ENCODE assay signal across 9 cellular contexts in the genomic region with DNA sequence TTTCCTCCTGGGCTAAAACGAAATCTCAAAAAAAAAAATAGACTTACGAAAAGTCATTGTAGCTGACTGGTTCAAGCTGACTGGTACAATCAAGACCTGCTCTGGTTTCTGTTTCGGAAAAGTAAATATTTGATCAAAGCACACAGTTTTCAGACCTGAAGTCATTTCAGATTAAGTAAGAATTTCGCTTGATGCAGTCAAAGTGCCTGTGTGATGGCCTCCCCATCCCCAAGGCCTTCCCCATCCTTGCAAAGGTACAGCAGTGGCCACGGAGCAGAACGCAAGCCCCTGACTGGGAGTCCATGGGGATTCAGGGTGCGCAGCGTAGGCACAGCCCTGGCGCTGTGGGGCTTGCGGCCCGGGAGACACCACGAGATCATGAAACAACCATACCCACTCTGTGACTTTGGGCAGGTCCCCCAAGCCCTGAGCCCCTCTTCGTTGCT. TPM values are rescaled to one million over a fixed set of nuclear protein-coding genes. Genes with fewer than 3 reads are reported as not detected.
DNase-seq lines count a peak whose midpoint lies in the region; ATAC-seq and TF ChIP-seq lines count a peak whose summit lies in the region.
"Had no signal": no experiment of that assay in that cellular context is flagged by ENCODE, and none has a peak within 500 bp of the region (broad histone marks: within the 10 kb centered on the region; RNA-seq: fewer than 3 reads in every experiment).

No MANE protein-coding gene starts in this region.

- CTCF ChIA-PET in MCF 10A (lab: Yijun Ruan, JAX) = interaction anchor here (0.6 to 1.5 kb wide), 3 partner anchors 12 to 687 kb away, joined by 3 to 11 read pairs (median 3); no protein-coding TSS in a partner anchor
- CTCF ChIA-PET in mammary epithelial cell (lab: Charles Lee; ENCODE audit: low non-redundant PET) = no interaction called here

- H4K20me1 ChIP-seq in mammary epithelial cell (ENCODE audit: insufficient read depth, low read length) = no peaks in the 10 kb centered on the region

- H3K9ac ChIP-seq in mammary epithelial cell (ENCODE audit: insufficient read depth, low read length) (no peak overlapping the region), liver (ENCODE audit: low read depth in 1 of 2, low read length in 2 of 2) (no peak overlapping the region)

- H3K79me2 ChIP-seq in mammary epithelial cell (ENCODE audit: insufficient read depth, low read length) = peaks cover 54% of the 10 kb centered on the region

- POLR2A ChIA-PET in MCF 10A (lab: Yijun Ruan, JAX) = interaction anchor here (0.6 to 1.9 kb wide), 6 partner anchors 13 to 353 kb away, joined by 3 to 18 read pairs (median 5); partner anchors contain the start of gene CHST15

- H3K4me1 ChIP-seq in mammary epithelial cell (ENCODE audit: insufficient read depth, low read length) = peaks cover 13% of the 10 kb centered on the region
- H3K4me1 ChIP-seq in Peyer's patch = peaks cover 0 to 41% (median 23%) of the 10 kb centered on the region in 4 donors
- peaks cover 0 to 7% (median 3%) of the 10 kb centered on the region in 4 donors for H3K4me1 ChIP-seq in liver (ENCODE audit: control insufficient read depth in 4 of 4, insufficient read depth in 4 of 4, low read length in 3 of 4)
- H3K4me1 ChIP-seq in upper lobe of left lung = peaks cover 22 to 45% (median 42%) of the 10 kb centered on the region in 4 donors

- H3K4me1 Mint-ChIP-seq in MCF 10A (ENCODE audit: insufficient read depth, unreplicated experiment) = peaks cover 27% of the 10 kb centered on the region

- peak overlapping the region; percentile 78 for H3K27ac Mint-ChIP-seq in MCF 10A (ENCODE audit: low read depth, unreplicated experiment)

- H3K4me3 Mint-ChIP-seq in MCF 10A (ENCODE audit: unreplicated experiment) = peak overlapping the region; percentile 35

- peaks cover 6% of the 10 kb centered on the region for H3K36me3 Mint-ChIP-seq in MCF 10A (ENCODE audit: insufficient read depth, unreplicated experiment)

- dilution Hi-C loops in mammary epithelial cell (cut with HindIII; ENCODE audit: low sequenced_read_pairs) = no loop called here

- TF ChIP-seq CTCF in MCF 10A (IDR thresholded peaks at IDR 0.05; ENCODE audit: unreplicated experiment) = no peak
- no peak for TF ChIP-seq CTCF in mammary epithelial cell (conservative IDR thresholded peaks at IDR 0.05 in 1 of 2, IDR thresholded peaks at IDR 0.05 in 1 of 2; ENCODE audit: extremely low read depth in 1 of 2, insufficient read depth in 1 of 2, low read depth in 1 of 2, low read length in 2 of 2)
- no peak for TF ChIP-seq CTCF in Peyer's patch (IDR thresholded peaks at IDR 0.05)
- no peak for TF ChIP-seq CTCF in liver (IDR thresholded peaks at IDR 0.05; ENCODE audit: low read depth, low read length, missing input control)
- no peak for TF ChIP-seq CTCF in upper lobe of left lung (IDR thresholded peaks at IDR 0.05)

- DNase-seq in MCF 10A (ENCODE audit: unreplicated experiment) = no peak
- DNase-seq in mammary epithelial cell = no peak
- DNase-seq in Peyer's patch = no peak
- DNase-seq in upper lobe of left lung = peak in 1 of 2 donors; percentile 55
- no peak for DNase-seq in ecto neural progenitor cell (ENCODE audit: low spot score)
- DNase-seq in NCI-H226 = no peak
- DNase-seq: NCI-H748 treated with DMSO at 0.1 percent for 48 hours had no signal

- no peaks in the 10 kb centered on the region for H3K9me3 ChIP-seq in mammary epithelial cell (replicated peaks; ENCODE audit: insufficient read depth, low read length)
- no peaks in the 10 kb centered on the region for H3K9me3 ChIP-seq in Peyer's patch
- H3K9me3 ChIP-seq in liver (ENCODE audit: control insufficient read depth in 4 of 4, low read length in 3 of 4) = no peaks in the 10 kb centered on the region
- H3K9me3 ChIP-seq in upper lobe of left lung = no peaks in the 10 kb centered on the region

- H3K27me3 ChIP-seq in mammary epithelial cell (ENCODE audit: insufficient read depth, low read length) (no peaks in the 10 kb centered on the region), Peyer's patch (no peaks in the 10 kb centered on the region), liver (ENCODE audit: control insufficient read depth in 4 of 4, insufficient read depth in 4 of 4, low read length in 3 of 4) (no peaks in the 10 kb centered on the region), upper lobe of left lung (no peaks in the 10 kb centered on the region)

- H3K27ac ChIP-seq in mammary epithelial cell (ENCODE audit: insufficient read depth, low read depth, low read length) (no peak overlapping the region), Peyer's patch (peak overlapping the region; percentile 69 to 88 (median 72)), liver (ENCODE audit: low read depth in 1 of 2, low read length in 2 of 2) (peak overlapping the region; percentile 10 to 82), upper lobe of left lung (peak overlapping the region; percentile 27 to 72 (median 58))

- no peak for TF ChIP-seq EP300 in upper lobe of left lung (IDR thresholded peaks at IDR 0.05)

- H3K9me3 Mint-ChIP-seq in MCF 10A (ENCODE audit: unreplicated experiment) = no peaks in the 10 kb centered on the region

- H3K4me3 ChIP-seq in mammary epithelial cell (replicated peaks in 1 of 3; ENCODE audit: insufficient read depth in 1 of 3, low read depth in 2 of 3, low read length in 3 of 3) (no peak overlapping the region), Peyer's patch (peak overlapping the region in 3 of 4 donors; percentile 2 to 17 (median 11)), liver (ENCODE audit: low read depth in 1 of 3, low read length in 3 of 3) (no peak overlapping the region), upper lobe of left lung (no peak overlapping the region)

- H3K36me3 ChIP-seq in mammary epithelial cell (ENCODE audit: insufficient read depth, low read length) (no peaks in the 10 kb centered on the region), Peyer's patch (no peaks in the 10 kb centered on the region), liver (ENCODE audit: control insufficient read depth in 4 of 4, insufficient read depth in 3 of 4, low read depth in 1 of 4, low read length in 3 of 4) (no peaks in the 10 kb centered on the region), upper lobe of left lung (no peaks in the 10 kb centered on the region)

- TF ChIP-seq POLR2A in Peyer's patch (IDR thresholded peaks at IDR 0.05) (no peak), upper lobe of left lung (IDR thresholded peaks at IDR 0.05) (no peak)

- intact Hi-C loops in MCF 10A (cut with micrococcal nuclease) (no loop called here), mammary epithelial cell (cut with micrococcal nuclease) (no loop called here)

- H3K27me3 Mint-ChIP-seq in MCF 10A (ENCODE audit: insufficient read depth, unreplicated experiment) = no peaks in the 10 kb centered on the region

- in situ Hi-C loops in mammary epithelial cell (cut with MboI; ENCODE audit: low sequenced_read_pairs in 2 of 2) = no loop called here

- no peak overlapping the region for H2AFZ ChIP-seq in mammary epithelial cell (ENCODE audit: low read depth, low read length)

- WGBS in mammary epithelial cell (ENCODE audit: low coverage, missing lambda C conversion rate) = 81% methylated on average over 8 of the region's 13 CpGs
- WGBS in liver = 67% methylated on average over 13 of the region's 13 CpGs
- 73 to 74% methylated on average over 9 to 13 of the region's 13 CpGs for WGBS in upper lobe of left lung, 2 donors

- TF ChIP-seq RAD21 in liver (IDR thresholded peaks at IDR 0.05) = no peak

- BruUV-seq in MCF 10A (replicated peaks; lab: Mats Ljungman, UMichigan) (no TSS peak), mammary epithelial cell (replicated peaks; lab: Mats Ljungman, UMichigan) (no TSS peak)

- no peak overlapping the region for H3K4me2 ChIP-seq in mammary epithelial cell (ENCODE audit: insufficient read depth, low read depth, low read length)

- peak in 1 of 2 donors; percentile 9 for ATAC-seq in upper lobe of left lung (ENCODE audit: low FRiP score in 2 of 2)
- no peak for ATAC-seq in GM18519 (IDR thresholded peaks at IDR 0.05; ENCODE audit: low FRiP score, unreplicated experiment)

TF ChIP-seq in liver, 16 proteins besides CTCF, POLR2A, EP300 and RAD21:
- TF ChIP-seq TAF1 (conservative IDR thresholded peaks at IDR 0.05) (no peak), GABPA (IDR thresholded peaks at IDR 0.05 in 1 of 2, conservative IDR thresholded peaks at IDR 0.05 in 1 of 2) (no peak), HNF4A (conservative IDR thresholded peaks at IDR 0.05) (peak in 1 of 2 donors; percentile 6)

RNA-seq across cellular contexts. Expression of gene CHST15, which starts 29.2 kb away (rescaled TPM):
- 32.8 and 38.8 TPM in 2 replicates for total RNA-seq in MCF 10A (2022)
- 10 to 100 TPM; 47.3 to 61.0 TPM for total RNA-seq in mammary epithelial cell
- polyA plus RNA-seq in mammary epithelial cell = 24.5 TPM
- polyA minus RNA-seq in mammary epithelial cell = 60.0 TPM
- total RNA-seq in Peyer's patch = 10 to 100 TPM in 2 of 4 donors, 1 to 10 TPM in 2; 3.9 to 55.3 (median 10.9) TPM
- 10 to 100 TPM in 1 of 2 donors, 1 to 10 TPM in 1; 5.8 to 16.5 TPM for total RNA-seq in liver
- 1 to 10 TPM; 2.9 to 7.1 TPM for polyA plus RNA-seq in liver
- total RNA-seq in upper lobe of left lung = 10 to 100 TPM; 16.1 to 54.5 (median 27.3) TPM

Comparison
In these comparisons a context has a peak if more than half of its experiments do, and no peak if none do; other contexts are left out.
1. H3K4me3 ChIP-seq: peak in Peyer's patch (3 of 4); none in mammary epithelial cell (0 of 3), liver (0 of 3) and upper lobe of left lung (0 of 4).